30 cellular contexts compared by ENCODE assay signal in genomic region chr2:235325126-235325525, GRCh38.
A peak's percentile ranks its signal among the peaks of the same experiment; 100 is the strongest.
DNase-seq lines count a peak whose midpoint lies in the region; ATAC-seq and TF ChIP-seq lines count a peak whose summit lies in the region.
"Had no signal": no experiment of that assay in that cellular context is flagged by ENCODE, and none has a peak within 500 bp of the region (broad histone marks: within the 10 kb centered on the region; RNA-seq: fewer than 3 reads in every experiment).

No MANE protein-coding gene starts in this region.

- no peak overlapping the region for H3K27ac ChIP-seq in endodermal cell (ENCODE audit: low read depth, low read length)
- H3K27ac ChIP-seq: left ventricle myocardium inferior, neutrophil, right lobe of liver had no signal

- no peak overlapping the region for H3K9ac ChIP-seq in endodermal cell (ENCODE audit: extremely low read depth, low read length, poor library complexity, severe bottlenecking)
- H3K9ac ChIP-seq: SK-N-SH had no signal

- H3K4me3 Mint-ChIP-seq in endodermal cell (no peak overlapping the region), osteocyte (ENCODE audit: unreplicated experiment) (no peak overlapping the region)
- H3K4me3 Mint-ChIP-seq: activated CD4-positive, alpha-beta T cell treated with anti-CD3 and anti-CD28 coated beads for 36 hours; activated CD8-positive, alpha-beta T cell treated with anti-CD3 and anti-CD28 coated beads, Interleukin-2, amount 10 ng/mL, durations not matched to agents 7 days and 5 days; activated naive CD8-positive, alpha-beta T cell treated with anti-CD3 and anti-CD28 coated beads for 36 hours; central memory CD8-positive, alpha-beta T cell; dendritic cell treated with granulocyte-macrophage colony-stimulating factor and Interleukin-4, amounts not matched to agents 40 ng/mL and 50 ng/mL, for 4 days; immature natural killer cell had no signal

- no peak for ATAC-seq in HG02610 (IDR thresholded peaks at IDR 0.05; ENCODE audit: unreplicated experiment)
- ATAC-seq: activated CD4-positive, alpha-beta T cell treated with anti-CD3 and anti-CD28 coated beads for 36 hours; activated CD8-positive, alpha-beta T cell treated with anti-CD3 and anti-CD28 coated beads, Interleukin-2, amount 10 ng/mL, durations not matched to agents 7 days and 5 days; K562 had no signal

- H3K27ac Mint-ChIP-seq in endodermal cell (peak overlapping the region; percentile 68), osteocyte (ENCODE audit: unreplicated experiment) (no peak overlapping the region)
- H3K27ac Mint-ChIP-seq: activated CD4-positive, alpha-beta T cell treated with anti-CD3 and anti-CD28 coated beads for 36 hours; activated CD8-positive, alpha-beta T cell treated with anti-CD3 and anti-CD28 coated beads, Interleukin-2, amount 10 ng/mL, durations not matched to agents 7 days and 5 days; activated naive CD8-positive, alpha-beta T cell treated with anti-CD3 and anti-CD28 coated beads for 36 hours; dendritic cell treated with granulocyte-macrophage colony-stimulating factor and Interleukin-4, amounts not matched to agents 40 ng/mL and 50 ng/mL, for 4 days; immature natural killer cell; progenitor cell of endocrine pancreas had no signal

- 75% methylated on average over 5 of the region's 6 CpGs; no CpG with 5 or more reads in 1 of the 2 experiments for WGBS in endodermal cell (ENCODE audit: insufficient coverage in 1 of 2, insufficient read length in 1 of 2), 2 experiments

- H3K4me3 ChIP-seq in endodermal cell (ENCODE audit: low read length): no peak overlapping the region
- H3K4me3 ChIP-seq: K562, left ventricle myocardium inferior, right lobe of liver had no signal

- H3K4me1 Mint-ChIP-seq in endodermal cell (peaks cover 20% of the 10 kb centered on the region), osteocyte (ENCODE audit: unreplicated experiment) (peaks cover 10% of the 10 kb centered on the region)
- H3K4me1 Mint-ChIP-seq: activated CD4-positive, alpha-beta T cell treated with anti-CD3 and anti-CD28 coated beads for 36 hours; activated naive CD8-positive, alpha-beta T cell treated with anti-CD3 and anti-CD28 coated beads for 36 hours; central memory CD8-positive, alpha-beta T cell; immature natural killer cell had no signal

- no peaks in the 10 kb centered on the region for H3K27me3 Mint-ChIP-seq in endodermal cell (ENCODE audit: insufficient read depth)
- peaks cover 15% of the 10 kb centered on the region for H3K27me3 Mint-ChIP-seq in osteocyte (ENCODE audit: unreplicated experiment)

- DNase-seq in DMS53 (lab: John Stamatoyannopoulos, UW) (peak; percentile 13), DMS53 treated with DMSO at 0.1 percent for 48 hours (lab: John Stamatoyannopoulos, UW; ENCODE audit: unreplicated experiment) (no peak), NCI-H510A (lab: John Stamatoyannopoulos, UW) (peak; percentile 44), endodermal cell (peak; percentile 63), osteocyte (ENCODE audit: extremely low spot score, unreplicated experiment) (peak; percentile 76), NCI-H82 treated with DMSO at 0.1 percent for 48 hours (lab: John Stamatoyannopoulos, UW; ENCODE audit: unreplicated experiment) (no peak), D341Med (ENCODE audit: low spot score) (no peak)
- DNase-seq: 8988T; activated CD4-positive, alpha-beta T cell treated with anti-CD3 and anti-CD28 coated beads for 36 hours; activated CD8-positive, alpha-beta T cell treated with anti-CD3 and anti-CD28 coated beads, Interleukin-2, amount 10 ng/mL, durations not matched to agents 7 days and 5 days; activated effector memory CD4-positive, alpha-beta T cell treated with Interleukin-2 at 50 U/mL for 16 hours; activated naive CD8-positive, alpha-beta T cell treated with anti-CD3 and anti-CD28 coated beads for 36 hours; HCEC 1CT; immature natural killer cell; left ventricle myocardium inferior; MM.1S; NCI-H146; NCI-H2171; OCI-M1; right lobe of liver; SK-N-SH; stimulated activated CD4-positive, alpha-beta T cell treated with anti-CD3 and anti-CD28 coated beads, Interleukin-12 subunit alpha, Interleukin-12 subunit beta, amount 100 ng/mL, for 4 hours; stimulated activated CD4-positive, alpha-beta T cell treated with anti-CD3 and anti-CD28 coated beads, Interleukin-4, amount 100 ng/mL, for 1 hour; substantia nigra had no signal

- no peaks in the 10 kb centered on the region for H3K9me3 ChIP-seq in endodermal cell (ENCODE audit: control insufficient read depth, low read length)
- H3K9me3 ChIP-seq: left ventricle myocardium inferior, neutrophil, right lobe of liver, SK-N-SH had no signal

- peaks cover 10% of the 10 kb centered on the region for H3K4me1 ChIP-seq in endodermal cell (ENCODE audit: control insufficient read depth, insufficient read depth, low read length)
- H3K4me1 ChIP-seq: left ventricle myocardium inferior, right lobe of liver had no signal

- H3K9me3 Mint-ChIP-seq in endodermal cell: no peaks in the 10 kb centered on the region
- H3K9me3 Mint-ChIP-seq in osteocyte (ENCODE audit: unreplicated experiment): no peaks in the 10 kb centered on the region
- H3K9me3 Mint-ChIP-seq: activated naive CD8-positive, alpha-beta T cell treated with anti-CD3 and anti-CD28 coated beads for 36 hours; central memory CD8-positive, alpha-beta T cell; dendritic cell treated with granulocyte-macrophage colony-stimulating factor and Interleukin-4, amounts not matched to agents 40 ng/mL and 50 ng/mL, for 4 days; immature natural killer cell had no signal

- H3K36me3 ChIP-seq in endodermal cell (ENCODE audit: control insufficient read depth, insufficient read depth, low read length): no peaks in the 10 kb centered on the region
- H3K36me3 ChIP-seq: left ventricle myocardium inferior, neutrophil, right lobe of liver had no signal

- TF ChIP-seq CTCF in endodermal cell (conservative IDR thresholded peaks at IDR 0.05) (no peak), osteocyte (IDR thresholded peaks at IDR 0.05) (no peak)

- H3K27me3 ChIP-seq in endodermal cell (ENCODE audit: control insufficient read depth, insufficient read depth, low read length, poor library complexity, severe bottlenecking): no peaks in the 10 kb centered on the region
- H3K27me3 ChIP-seq: right lobe of liver had no signal

- H3K36me3 Mint-ChIP-seq in endodermal cell (ENCODE audit: low read depth) (no peaks in the 10 kb centered on the region), osteocyte (ENCODE audit: unreplicated experiment) (no peaks in the 10 kb centered on the region)
- H3K36me3 Mint-ChIP-seq: activated naive CD8-positive, alpha-beta T cell treated with anti-CD3 and anti-CD28 coated beads for 36 hours; immature natural killer cell had no signal

Comparison
In these comparisons a context has a peak if more than half of its experiments do, and no peak if none do; other contexts are left out.
1. DNase-seq: peak in DMS53 (single experiment), NCI-H510A (single experiment), endodermal cell (single experiment) and osteocyte (single experiment); none in DMS53 treated with DMSO at 0.1 percent for 48 hours (single experiment), NCI-H82 treated with DMSO at 0.1 percent for 48 hours (single experiment) and D341Med (single experiment).